10 cellular contexts compared by ENCODE assay signal in genomic region chrX:46757052-46757451, GRCh38. TPM values are rescaled to one million over a fixed set of nuclear protein-coding genes. Genes with fewer than 3 reads are reported as not detected.
DNase-seq lines count a peak whose midpoint lies in the region; ATAC-seq and TF ChIP-seq lines count a peak whose summit lies in the region.
"Had no signal": no experiment of that assay in that cellular context is flagged by ENCODE, and none has a peak within 500 bp of the region (broad histone marks: within the 10 kb centered on the region; RNA-seq: fewer than 3 reads in every experiment).

No MANE protein-coding gene starts in this region.

- H3K9me3 Mint-ChIP-seq in activated naive CD4-positive, alpha-beta T cell treated with anti-CD3 and anti-CD28 coated beads for 36 hours: no peaks in the 10 kb centered on the region
- H3K9me3 Mint-ChIP-seq in activated naive CD4-positive, alpha-beta T cell treated with anti-CD3 and anti-CD28 coated beads, Interleukin-2, amount 50 U/mL, for 72 hours: no peaks in the 10 kb centered on the region
- no peaks in the 10 kb centered on the region for H3K9me3 Mint-ChIP-seq in stimulated activated naive B cell treated with anti-CD40 and anti-IgM and Interleukin-4, amounts not matched to agents 10 μg/mL and 1 μg/mL and 100 μg/mL, for 72 hours

- peak overlapping the region; percentile 52 for H3K27ac ChIP-seq in caudate nucleus (ENCODE audit: low read depth, low read length)
- H3K27ac ChIP-seq: skin epidermis had no signal

- H3K4me1 Mint-ChIP-seq in activated naive CD4-positive, alpha-beta T cell treated with anti-CD3 and anti-CD28 coated beads for 36 hours (ENCODE audit: low read depth): peaks cover 24% of the 10 kb centered on the region
- H3K4me1 Mint-ChIP-seq in stimulated activated naive B cell treated with anti-CD40 and anti-IgM and Interleukin-4, amounts not matched to agents 10 μg/mL and 1 μg/mL and 100 μg/mL, for 72 hours: peaks cover 17 to 22% of the 10 kb centered on the region in 2 donors

- peak overlapping the region; percentile 91 for H3K4me3 Mint-ChIP-seq in activated naive CD4-positive, alpha-beta T cell treated with anti-CD3 and anti-CD28 coated beads for 36 hours
- peak overlapping the region; percentile 98 to 99 for H3K4me3 Mint-ChIP-seq in stimulated activated naive B cell treated with anti-CD40 and anti-IgM and Interleukin-4, amounts not matched to agents 10 μg/mL and 1 μg/mL and 100 μg/mL, for 72 hours

- peaks cover 1% of the 10 kb centered on the region for H3K36me3 Mint-ChIP-seq in activated naive CD4-positive, alpha-beta T cell treated with anti-CD3 and anti-CD28 coated beads for 36 hours (ENCODE audit: low read depth)
- peaks cover 0 to 7% of the 10 kb centered on the region in 2 donors for H3K36me3 Mint-ChIP-seq in activated naive CD4-positive, alpha-beta T cell treated with anti-CD3 and anti-CD28 coated beads, Interleukin-2, amount 50 U/mL, for 72 hours
- H3K36me3 Mint-ChIP-seq in stimulated activated naive B cell treated with anti-CD40 and anti-IgM and Interleukin-4, amounts not matched to agents 10 μg/mL and 1 μg/mL and 100 μg/mL, for 72 hours: peaks cover 16 to 31% of the 10 kb centered on the region in 2 donors

- no peaks in the 10 kb centered on the region for H3K27me3 Mint-ChIP-seq in activated naive CD4-positive, alpha-beta T cell treated with anti-CD3 and anti-CD28 coated beads for 36 hours (ENCODE audit: low read depth)
- peaks cover 0 to 7% of the 10 kb centered on the region in 2 donors for H3K27me3 Mint-ChIP-seq in stimulated activated naive B cell treated with anti-CD40 and anti-IgM and Interleukin-4, amounts not matched to agents 10 μg/mL and 1 μg/mL and 100 μg/mL, for 72 hours

- H3K27ac Mint-ChIP-seq in activated naive CD4-positive, alpha-beta T cell treated with anti-CD3 and anti-CD28 coated beads for 36 hours: no peak overlapping the region
- H3K27ac Mint-ChIP-seq in activated naive CD4-positive, alpha-beta T cell treated with anti-CD3 and anti-CD28 coated beads, Interleukin-2, amount 50 U/mL, for 72 hours: no peak overlapping the region
- H3K27ac Mint-ChIP-seq in stimulated activated naive B cell treated with anti-CD40 and anti-IgM and Interleukin-4, amounts not matched to agents 10 μg/mL and 1 μg/mL and 100 μg/mL, for 72 hours: peak overlapping the region; percentile 97

- no peak for TF ChIP-seq POLR2A in erythroblast (IDR thresholded peaks at IDR 0.05; ENCODE audit: low read length)

- intact Hi-C loops in activated naive CD4-positive, alpha-beta T cell treated with anti-CD3 and anti-CD28 coated beads for 36 hours (cut with micrococcal nuclease): loop anchor here (5.0 kb wide), 1 partner anchor 155 kb away; the partner anchor contains the start of gene JADE3

- no peak for ATAC-seq in activated naive CD4-positive, alpha-beta T cell treated with anti-CD3 and anti-CD28 coated beads, Interleukin-2, amount 50 U/mL, for 72 hours
- no peak for ATAC-seq in stimulated activated naive B cell treated with anti-CD40 and anti-IgM and Interleukin-4, amounts not matched to agents 10 μg/mL and 1 μg/mL and 100 μg/mL, for 72 hours (replicated peaks)
- ATAC-seq in HG02870 (IDR thresholded peaks at IDR 0.05; ENCODE audit: unreplicated experiment): no peak
- ATAC-seq in activated CD4-positive, CD25-positive, alpha-beta regulatory T cell treated with anti-CD3 and anti-CD28 coated beads, Interleukin-2, amount 50 U/mL, for 24 hours: no peak

- CTCF ChIA-PET in activated naive CD4-positive, alpha-beta T cell treated with anti-CD3 and anti-CD28 coated beads for 36 hours (lab: Charles Lee): no interaction called here

- DNase-seq in activated naive CD4-positive, alpha-beta T cell treated with anti-CD3 and anti-CD28 coated beads for 36 hours: no peak
- no peak for DNase-seq in activated naive CD4-positive, alpha-beta T cell treated with anti-CD3 and anti-CD28 coated beads, Interleukin-2, amount 50 U/mL, for 72 hours (ENCODE audit: low spot score in 2 of 2)
- DNase-seq in NCI-H526 treated with DMSO at 0.1 percent for 48 hours (lab: John Stamatoyannopoulos, UW) (peak; percentile 34), caudate nucleus (lab: John Stamatoyannopoulos, UW) (peak in 6 of 61 donors; percentile 0 to 16 (median 3)), erythroblast (lab: John Stamatoyannopoulos, UW) (no peak)
- no peak for DNase-seq in stimulated activated naive B cell treated with anti-CD40 and anti-IgM and Interleukin-4, amounts not matched to agents 10 μg/mL and 1 μg/mL and 100 μg/mL, for 72 hours
- DNase-seq: NCI-H1048 had no signal

RNA-seq across cellular contexts. Expression of gene SLC9A7, which starts 1.9 kb away (rescaled TPM):
- total RNA-seq in activated naive CD4-positive, alpha-beta T cell treated with anti-CD3 and anti-CD28 coated beads for 36 hours: 10 to 100 TPM; 10.1 to 11.1 TPM
- total RNA-seq in activated naive CD4-positive, alpha-beta T cell treated with anti-CD3 and anti-CD28 coated beads, Interleukin-2, amount 50 U/mL, for 72 hours: 10 to 100 TPM; 13.5 to 15.1 TPM
